Comparison of ENCODE assay signal across 1 cellular context in the genomic region with DNA sequence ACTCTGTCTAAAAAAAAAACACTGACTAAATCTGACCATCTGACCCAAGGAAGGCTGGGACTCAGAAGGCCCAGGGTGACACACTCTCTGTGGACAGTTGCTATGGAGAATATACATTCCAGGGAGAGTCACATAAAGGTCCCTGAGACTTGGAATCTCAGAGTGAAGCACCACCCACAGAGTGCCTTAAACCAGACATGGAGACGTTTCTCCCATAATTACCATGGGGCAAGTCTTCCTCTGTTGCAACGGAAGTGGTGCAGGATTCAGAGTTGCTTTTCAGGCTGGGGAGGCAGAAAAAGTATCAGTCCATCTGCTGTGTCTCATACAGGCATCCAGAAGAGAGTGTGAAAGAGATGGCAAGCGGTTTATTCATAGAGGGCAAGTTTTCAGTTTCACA.
TF ChIP-seq lines count a peak whose summit lies in the region.

No MANE protein-coding gene starts in this region.

TF ChIP-seq in GM23338, 12 proteins besides CTCF, POLR2A, EP300 and RAD21 (continued from another document):
- TF ChIP-seq REST (IDR thresholded peaks at IDR 0.05; ENCODE audit: unreplicated experiment): no peak
- TF ChIP-seq ZNF462 (CRISPR knock-in tag; IDR thresholded peaks at IDR 0.05): no peak
- TF ChIP-seq JUNB (IDR thresholded peaks at IDR 0.05; ENCODE audit: unreplicated experiment): no peak
- TF ChIP-seq ZNF114 (CRISPR knock-in tag; IDR thresholded peaks at IDR 0.05): no peak
- TF ChIP-seq NANOG (IDR thresholded peaks at IDR 0.05; ENCODE audit: borderline replicate concordance): no peak
- TF ChIP-seq EZH2 (IDR thresholded peaks at IDR 0.05; ENCODE audit: low read depth, unreplicated experiment): no peak
- no peak for TF ChIP-seq ZNF331 (CRISPR knock-in tag; IDR thresholded peaks at IDR 0.05; ENCODE audit: low read depth)
- TF ChIP-seq, protein P1, sequence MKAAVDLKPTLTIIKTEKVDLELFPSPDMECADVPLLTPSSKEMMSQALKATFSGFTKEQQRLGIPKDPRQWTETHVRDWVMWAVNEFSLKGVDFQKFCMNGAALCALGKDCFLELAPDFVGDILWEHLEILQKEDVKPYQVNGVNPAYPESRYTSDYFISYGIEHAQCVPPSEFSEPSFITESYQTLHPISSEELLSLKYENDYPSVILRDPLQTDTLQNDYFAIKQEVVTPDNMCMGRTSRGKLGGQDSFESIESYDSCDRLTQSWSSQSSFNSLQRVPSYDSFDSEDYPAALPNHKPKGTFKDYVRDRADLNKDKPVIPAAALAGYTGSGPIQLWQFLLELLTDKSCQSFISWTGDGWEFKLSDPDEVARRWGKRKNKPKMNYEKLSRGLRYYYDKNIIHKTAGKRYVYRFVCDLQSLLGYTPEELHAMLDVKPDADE (IDR thresholded peaks at IDR 0.05): no peak
- no peak for TF ChIP-seq EZH2phosphoT487 (IDR thresholded peaks at IDR 0.05; ENCODE audit: unreplicated experiment)
TF ChIP-seq in GM23338: peak in this region for 0.
